ENCODE assay signal across 1 cellular context in the genomic region with DNA sequence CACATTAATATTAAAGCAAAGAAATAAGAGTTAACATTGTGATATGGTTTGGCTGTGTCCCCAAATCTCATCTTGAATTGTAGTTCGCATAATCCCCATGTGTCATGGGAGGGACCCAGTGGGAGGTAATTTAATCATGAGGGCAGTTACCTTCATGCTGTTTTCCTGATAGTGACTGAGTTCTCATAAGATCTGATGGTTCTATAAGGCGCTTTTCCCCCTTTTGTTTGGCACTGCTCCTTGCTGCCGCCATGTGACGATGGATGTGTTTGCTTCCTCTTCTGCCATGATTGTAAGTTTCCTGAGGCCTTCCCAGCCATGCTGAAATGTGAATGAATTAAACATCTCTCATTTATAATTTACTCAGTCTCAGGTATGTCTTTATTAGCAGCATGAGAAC.
TF ChIP-seq lines count a peak whose summit lies in the region.

No MANE protein-coding gene starts in this region.

TF ChIP-seq in WTC11, 78 proteins besides CTCF, POLR2A, EP300 and RAD21 (continued from another document):
- TF ChIP-seq, protein P1, sequence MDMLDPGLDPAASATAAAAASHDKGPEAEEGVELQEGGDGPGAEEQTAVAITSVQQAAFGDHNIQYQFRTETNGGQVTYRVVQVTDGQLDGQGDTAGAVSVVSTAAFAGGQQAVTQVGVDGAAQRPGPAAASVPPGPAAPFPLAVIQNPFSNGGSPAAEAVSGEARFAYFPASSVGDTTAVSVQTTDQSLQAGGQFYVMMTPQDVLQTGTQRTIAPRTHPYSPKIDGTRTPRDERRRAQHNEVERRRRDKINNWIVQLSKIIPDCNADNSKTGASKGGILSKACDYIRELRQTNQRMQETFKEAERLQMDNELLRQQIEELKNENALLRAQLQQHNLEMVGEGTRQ (CRISPR knock-in tag; IDR thresholded peaks at IDR 0.05), result 0 out of 2 replicates have a peak, but pooled peaks have one; percentile 26
- TF ChIP-seq, protein P2, sequence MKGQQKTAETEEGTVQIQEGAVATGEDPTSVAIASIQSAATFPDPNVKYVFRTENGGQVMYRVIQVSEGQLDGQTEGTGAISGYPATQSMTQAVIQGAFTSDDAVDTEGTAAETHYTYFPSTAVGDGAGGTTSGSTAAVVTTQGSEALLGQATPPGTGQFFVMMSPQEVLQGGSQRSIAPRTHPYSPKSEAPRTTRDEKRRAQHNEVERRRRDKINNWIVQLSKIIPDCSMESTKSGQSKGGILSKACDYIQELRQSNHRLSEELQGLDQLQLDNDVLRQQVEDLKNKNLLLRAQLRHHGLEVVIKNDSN (CRISPR knock-in tag; IDR thresholded peaks at IDR 0.05), result no peak
- TF ChIP-seq ESRRA (CRISPR knock-in tag; IDR thresholded peaks at IDR 0.05; ENCODE audit: borderline replicate concordance) (no peak), FOXK1 (CRISPR knock-in tag; IDR thresholded peaks at IDR 0.05) (no peak), ZBTB21 (CRISPR knock-in tag; IDR thresholded peaks at IDR 0.05; ENCODE audit: borderline replicate concordance) (no peak), KAT7 (CRISPR knock-in tag; IDR thresholded peaks at IDR 0.05; ENCODE audit: borderline replicate concordance) (no peak), ZNF423 (CRISPR knock-in tag; IDR thresholded peaks at IDR 0.05) (0 out of 2 replicates have a peak, but pooled peaks have one; percentile 14), TEAD1 (CRISPR knock-in tag; IDR thresholded peaks at IDR 0.05) (no peak), SMAD4 (CRISPR knock-in tag; IDR thresholded peaks at IDR 0.05) (no peak)
- TF ChIP-seq, protein P3, sequence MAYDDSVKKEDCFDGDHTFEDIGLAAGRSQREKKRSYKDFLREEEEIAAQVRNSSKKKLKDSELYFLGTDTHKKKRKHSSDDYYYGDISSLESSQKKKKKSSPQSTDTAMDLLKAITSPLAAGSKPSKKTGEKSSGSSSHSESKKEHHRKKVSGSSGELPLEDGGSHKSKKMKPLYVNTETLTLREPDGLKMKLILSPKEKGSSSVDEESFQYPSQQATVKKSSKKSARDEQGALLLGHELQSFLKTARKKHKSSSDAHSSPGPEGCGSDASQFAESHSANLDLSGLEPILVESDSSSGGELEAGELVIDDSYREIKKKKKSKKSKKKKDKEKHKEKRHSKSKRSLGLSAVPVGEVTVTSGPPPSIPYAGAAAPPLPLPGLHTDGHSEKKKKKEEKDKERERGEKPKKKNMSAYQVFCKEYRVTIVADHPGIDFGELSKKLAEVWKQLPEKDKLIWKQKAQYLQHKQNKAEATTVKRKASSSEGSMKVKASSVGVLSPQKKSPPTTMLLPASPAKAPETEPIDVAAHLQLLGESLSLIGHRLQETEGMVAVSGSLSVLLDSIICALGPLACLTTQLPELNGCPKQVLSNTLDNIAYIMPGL (CRISPR knock-in tag; IDR thresholded peaks at IDR 0.05), result no peak
- TF ChIP-seq, protein P4, sequence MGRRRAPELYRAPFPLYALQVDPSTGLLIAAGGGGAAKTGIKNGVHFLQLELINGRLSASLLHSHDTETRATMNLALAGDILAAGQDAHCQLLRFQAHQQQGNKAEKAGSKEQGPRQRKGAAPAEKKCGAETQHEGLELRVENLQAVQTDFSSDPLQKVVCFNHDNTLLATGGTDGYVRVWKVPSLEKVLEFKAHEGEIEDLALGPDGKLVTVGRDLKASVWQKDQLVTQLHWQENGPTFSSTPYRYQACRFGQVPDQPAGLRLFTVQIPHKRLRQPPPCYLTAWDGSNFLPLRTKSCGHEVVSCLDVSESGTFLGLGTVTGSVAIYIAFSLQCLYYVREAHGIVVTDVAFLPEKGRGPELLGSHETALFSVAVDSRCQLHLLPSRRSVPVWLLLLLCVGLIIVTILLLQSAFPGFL (CRISPR knock-in tag; IDR thresholded peaks at IDR 0.05; ENCODE audit: borderline replicate concordance), result no peak
